ENCODE assay signal across 13 cellular contexts in genomic region chr17:62996221-62996620, GRCh38.
"Had no signal": no experiment of that assay in that cellular context is flagged by ENCODE, and none has a peak within 500 bp of the region (broad histone marks: within the 10 kb centered on the region; RNA-seq: fewer than 3 reads in every experiment).

No MANE protein-coding gene starts in this region.

- H3K27ac Mint-ChIP-seq: activated CD4-positive, alpha-beta T cell treated with anti-CD3 and anti-CD28 coated beads, Interleukin-2, amount 10 ng/mL, durations not matched to agents 7 days and 5 days; activated naive CD8-positive, alpha-beta T cell treated with anti-CD3 and anti-CD28 coated beads, Interleukin-2, amount 10 ng/mL, durations not matched to agents 7 days and 5 days; dendritic cell treated with granulocyte-macrophage colony-stimulating factor and Interleukin-4, amounts not matched to agents 40 ng/mL and 50 ng/mL, for 4 days; natural killer cell; stimulated activated naive B cell treated with anti-CD40 and anti-IgM and Interleukin-4, amounts not matched to agents 10 μg/mL and 1 μg/mL and 100 μg/mL, for 72 hours had no signal

- H3K9me3 Mint-ChIP-seq: activated naive CD8-positive, alpha-beta T cell treated with anti-CD3 and anti-CD28 coated beads, Interleukin-2, amount 10 ng/mL, durations not matched to agents 7 days and 5 days; dendritic cell treated with granulocyte-macrophage colony-stimulating factor and Interleukin-4, amounts not matched to agents 40 ng/mL and 50 ng/mL, for 4 days; natural killer cell; stimulated activated naive B cell treated with anti-CD40 and anti-IgM and Interleukin-4, amounts not matched to agents 10 μg/mL and 1 μg/mL and 100 μg/mL, for 72 hours had no signal

- H3K4me3 Mint-ChIP-seq: activated CD4-positive, alpha-beta T cell treated with anti-CD3 and anti-CD28 coated beads, Interleukin-2, amount 10 ng/mL, durations not matched to agents 7 days and 5 days; activated naive CD8-positive, alpha-beta T cell treated with anti-CD3 and anti-CD28 coated beads, Interleukin-2, amount 10 ng/mL, durations not matched to agents 7 days and 5 days; dendritic cell treated with granulocyte-macrophage colony-stimulating factor and Interleukin-4, amounts not matched to agents 40 ng/mL and 50 ng/mL, for 4 days; natural killer cell; stimulated activated naive B cell treated with anti-CD40 and anti-IgM and Interleukin-4, amounts not matched to agents 10 μg/mL and 1 μg/mL and 100 μg/mL, for 72 hours had no signal

- DNase-seq: activated CD4-positive, alpha-beta T cell treated with anti-CD3 and anti-CD28 coated beads, Interleukin-2, amount 10 ng/mL, durations not matched to agents 7 days and 5 days; activated naive CD4-positive, alpha-beta T cell; activated naive CD8-positive, alpha-beta T cell treated with anti-CD3 and anti-CD28 coated beads, Interleukin-2, amount 10 ng/mL, durations not matched to agents 7 days and 5 days; cerebellar nuclear complex; effector memory CD4-positive, alpha-beta T cell; head of caudate nucleus; kidney glomerular epithelial cell; left ventricle myocardium superior; mesendoderm; natural killer cell; stimulated activated CD4-positive, alpha-beta T cell treated with anti-CD3 and anti-CD28 coated beads, Interleukin-2, amount 100 ng/mL, for 48 hours; stimulated activated naive B cell treated with anti-CD40 and anti-IgM and Interleukin-4, amounts not matched to agents 10 μg/mL and 1 μg/mL and 100 μg/mL, for 72 hours had no signal

- H3K36me3 Mint-ChIP-seq: natural killer cell; stimulated activated naive B cell treated with anti-CD40 and anti-IgM and Interleukin-4, amounts not matched to agents 10 μg/mL and 1 μg/mL and 100 μg/mL, for 72 hours had no signal

- H3K27me3 Mint-ChIP-seq: activated CD4-positive, alpha-beta T cell treated with anti-CD3 and anti-CD28 coated beads, Interleukin-2, amount 10 ng/mL, durations not matched to agents 7 days and 5 days; activated naive CD8-positive, alpha-beta T cell treated with anti-CD3 and anti-CD28 coated beads, Interleukin-2, amount 10 ng/mL, durations not matched to agents 7 days and 5 days; dendritic cell treated with granulocyte-macrophage colony-stimulating factor and Interleukin-4, amounts not matched to agents 40 ng/mL and 50 ng/mL, for 4 days; stimulated activated naive B cell treated with anti-CD40 and anti-IgM and Interleukin-4, amounts not matched to agents 10 μg/mL and 1 μg/mL and 100 μg/mL, for 72 hours had no signal

- H3K4me1 Mint-ChIP-seq: activated CD4-positive, alpha-beta T cell treated with anti-CD3 and anti-CD28 coated beads, Interleukin-2, amount 10 ng/mL, durations not matched to agents 7 days and 5 days had no signal
